1 cellular context compared by ENCODE assay signal in genomic region chrX:83501003-83501402, GRCh38.
TF ChIP-seq lines count a peak whose summit lies in the region.

No MANE protein-coding gene starts in this region.

TF ChIP-seq in H1, 55 proteins besides CTCF, POLR2A, EP300 and RAD21 (continued from another document):
- TF ChIP-seq FOSL1 (IDR thresholded peaks at IDR 0.05; ENCODE audit: insufficient read depth, low read depth, low read length), result no peak
- no peak for TF ChIP-seq E2F6 (IDR thresholded peaks at IDR 0.05)
- no peak for TF ChIP-seq RXRA (IDR thresholded peaks at IDR 0.05; ENCODE audit: insufficient read depth, low read depth, low read length)
- TF ChIP-seq POU5F1 (IDR thresholded peaks at IDR 0.05; ENCODE audit: low read depth, low read length), result no peak
- no peak for TF ChIP-seq BCL11A (IDR thresholded peaks at IDR 0.05; ENCODE audit: low read depth in 2 of 2, low read length in 2 of 2)
- no peak for TF ChIP-seq TAF7 (optimal IDR thresholded peaks at IDR 0.05; ENCODE audit: borderline replicate concordance, low read depth, low read length)
- TF ChIP-seq TAF1 (IDR thresholded peaks at IDR 0.05; ENCODE audit: low read depth, low read length), result no peak
